ENCODE assay signal across 1 cellular context in genomic region chr16:56964243-56965148, GRCh38.
A peak's percentile ranks its signal among the peaks of the same experiment; 100 is the strongest.
TF ChIP-seq lines count a peak whose summit lies in the region.

No MANE protein-coding gene starts in this region.

TF ChIP-seq in K562, 482 proteins besides CTCF, POLR2A, EP300 and RAD21 (continued from another document and continues in another):
- TF ChIP-seq, protein P1, sequence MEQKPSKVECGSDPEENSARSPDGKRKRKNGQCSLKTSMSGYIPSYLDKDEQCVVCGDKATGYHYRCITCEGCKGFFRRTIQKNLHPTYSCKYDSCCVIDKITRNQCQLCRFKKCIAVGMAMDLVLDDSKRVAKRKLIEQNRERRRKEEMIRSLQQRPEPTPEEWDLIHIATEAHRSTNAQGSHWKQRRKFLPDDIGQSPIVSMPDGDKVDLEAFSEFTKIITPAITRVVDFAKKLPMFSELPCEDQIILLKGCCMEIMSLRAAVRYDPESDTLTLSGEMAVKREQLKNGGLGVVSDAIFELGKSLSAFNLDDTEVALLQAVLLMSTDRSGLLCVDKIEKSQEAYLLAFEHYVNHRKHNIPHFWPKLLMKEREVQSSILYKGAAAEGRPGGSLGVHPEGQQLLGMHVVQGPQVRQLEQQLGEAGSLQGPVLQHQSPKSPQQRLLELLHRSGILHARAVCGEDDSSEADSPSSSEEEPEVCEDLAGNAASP (IDR thresholded peaks at IDR 0.05) = peak; percentile 70
- TF ChIP-seq SPI1 (IDR thresholded peaks at IDR 0.05; ENCODE audit: borderline replicate concordance, low read depth, low read length) = no peak
- no peak for TF ChIP-seq ELK1 (CRISPR knock-in tag; IDR thresholded peaks at IDR 0.05)
- TF ChIP-seq SRSF3 (IDR thresholded peaks at IDR 0.05; ENCODE audit: insufficient read depth, low read length) = no peak
- TF ChIP-seq UBTF (IDR thresholded peaks at IDR 0.05; ENCODE audit: borderline replicate concordance in 1 of 2, low read depth in 2 of 2, low read length in 2 of 2) = no peak
- TF ChIP-seq, protein P2, sequence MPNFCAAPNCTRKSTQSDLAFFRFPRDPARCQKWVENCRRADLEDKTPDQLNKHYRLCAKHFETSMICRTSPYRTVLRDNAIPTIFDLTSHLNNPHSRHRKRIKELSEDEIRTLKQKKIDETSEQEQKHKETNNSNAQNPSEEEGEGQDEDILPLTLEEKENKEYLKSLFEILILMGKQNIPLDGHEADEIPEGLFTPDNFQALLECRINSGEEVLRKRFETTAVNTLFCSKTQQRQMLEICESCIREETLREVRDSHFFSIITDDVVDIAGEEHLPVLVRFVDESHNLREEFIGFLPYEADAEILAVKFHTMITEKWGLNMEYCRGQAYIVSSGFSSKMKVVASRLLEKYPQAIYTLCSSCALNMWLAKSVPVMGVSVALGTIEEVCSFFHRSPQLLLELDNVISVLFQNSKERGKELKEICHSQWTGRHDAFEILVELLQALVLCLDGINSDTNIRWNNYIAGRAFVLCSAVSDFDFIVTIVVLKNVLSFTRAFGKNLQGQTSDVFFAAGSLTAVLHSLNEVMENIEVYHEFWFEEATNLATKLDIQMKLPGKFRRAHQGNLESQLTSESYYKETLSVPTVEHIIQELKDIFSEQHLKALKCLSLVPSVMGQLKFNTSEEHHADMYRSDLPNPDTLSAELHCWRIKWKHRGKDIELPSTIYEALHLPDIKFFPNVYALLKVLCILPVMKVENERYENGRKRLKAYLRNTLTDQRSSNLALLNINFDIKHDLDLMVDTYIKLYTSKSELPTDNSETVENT (CRISPR knock-in tag; IDR thresholded peaks at IDR 0.05) = no peak
- no peak for TF ChIP-seq POLR2H (tag; IDR thresholded peaks at IDR 0.05; ENCODE audit: low read depth)
- TF ChIP-seq ZNF197 (CRISPR knock-in tag; IDR thresholded peaks at IDR 0.05; ENCODE audit: low read depth) = no peak
- no peak for TF ChIP-seq RBM17 (IDR thresholded peaks at IDR 0.05; ENCODE audit: borderline replicate concordance, low read depth, low read length)
- TF ChIP-seq EHMT2 (IDR thresholded peaks at IDR 0.05) = no peak
- TF ChIP-seq ARHGAP35 (IDR thresholded peaks at IDR 0.05; ENCODE audit: partially characterized antibody) = no peak
- no peak for TF ChIP-seq RFX7 (CRISPR knock-in tag; IDR thresholded peaks at IDR 0.05)
- no peak for TF ChIP-seq NR2C2 (CRISPR knock-in tag; IDR thresholded peaks at IDR 0.05)
- peak; percentile 72 for TF ChIP-seq NR2C2 (tag; IDR thresholded peaks at IDR 0.05)
- no peak for TF ChIP-seq HOXB6 (CRISPR knock-in tag; IDR thresholded peaks at IDR 0.05; ENCODE audit: borderline replicate concordance)
- peak; percentile 66 for TF ChIP-seq ARID1B (IDR thresholded peaks at IDR 0.05)
- no peak for TF ChIP-seq XRCC3 (IDR thresholded peaks at IDR 0.05)
- peak; percentile 91 for TF ChIP-seq SMC3 (conservative IDR thresholded peaks at IDR 0.05; ENCODE audit: insufficient read depth, low read depth, low read length)
- TF ChIP-seq CTCFL (IDR thresholded peaks at IDR 0.05; ENCODE audit: borderline replicate concordance, insufficient read depth, low read depth, low read length, poor library complexity, severe bottlenecking) = peak; percentile 79
- TF ChIP-seq RFX5 (IDR thresholded peaks at IDR 0.05; ENCODE audit: low read depth, low read length) = no peak
- TF ChIP-seq ZNF655 (CRISPR knock-in tag; IDR thresholded peaks at IDR 0.05) = no peak
- TF ChIP-seq SMAD1 (IDR thresholded peaks at IDR 0.05; ENCODE audit: low read depth, low read length, partially characterized antibody) = no peak
- TF ChIP-seq HCFC1 (IDR thresholded peaks at IDR 0.05; ENCODE audit: low read depth, low read length) = no peak; the same call in 1 of the 2 replicates
- no peak for TF ChIP-seq PRPF4 (IDR thresholded peaks at IDR 0.05; ENCODE audit: insufficient read depth, low read depth, low read length, poor library complexity, severe bottlenecking)
- no peak for TF ChIP-seq MTA1 (IDR thresholded peaks at IDR 0.05; ENCODE audit: borderline replicate concordance)
- no peak for TF ChIP-seq RBM34 (IDR thresholded peaks at IDR 0.05; ENCODE audit: borderline replicate concordance, insufficient read depth, low read length)
- TF ChIP-seq SLC30A9 (CRISPR knock-in tag; IDR thresholded peaks at IDR 0.05) = no peak
- TF ChIP-seq, protein P3, sequence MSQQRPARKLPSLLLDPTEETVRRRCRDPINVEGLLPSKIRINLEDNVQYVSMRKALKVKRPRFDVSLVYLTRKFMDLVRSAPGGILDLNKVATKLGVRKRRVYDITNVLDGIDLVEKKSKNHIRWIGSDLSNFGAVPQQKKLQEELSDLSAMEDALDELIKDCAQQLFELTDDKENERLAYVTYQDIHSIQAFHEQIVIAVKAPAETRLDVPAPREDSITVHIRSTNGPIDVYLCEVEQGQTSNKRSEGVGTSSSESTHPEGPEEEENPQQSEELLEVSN (IDR thresholded peaks at IDR 0.05; ENCODE audit: borderline replicate concordance in 1 of 2, extremely low read depth in 1 of 2, insufficient read depth in 1 of 2, insufficient read length in 1 of 2, low read depth in 1 of 2, low read length in 1 of 2, poor library complexity in 1 of 2, severe bottlenecking in 1 of 2) = no peak
- peak; percentile 52 to 55; a peak in 3 of 4 replicates for TF ChIP-seq NRF1 (conservative IDR thresholded peaks at IDR 0.05 in 1 of 2, IDR thresholded peaks at IDR 0.05 in 1 of 2)
- TF ChIP-seq ZNF561 (CRISPR knock-in tag; conservative IDR thresholded peaks at IDR 0.05) = no peak
- 0 out of 2 replicates have a peak, but pooled peaks have one; percentile 30 for TF ChIP-seq ADNP (tag; IDR thresholded peaks at IDR 0.05)
- no peak for TF ChIP-seq PCBP2 (IDR thresholded peaks at IDR 0.05; ENCODE audit: low read depth, low read length, poor library complexity, severe bottlenecking)
- no peak for TF ChIP-seq ILK (tag; IDR thresholded peaks at IDR 0.05; ENCODE audit: borderline replicate concordance, low read depth)
- TF ChIP-seq XRCC5 (IDR thresholded peaks at IDR 0.05; ENCODE audit: low read depth, low read length) = peak; percentile 98
- TF ChIP-seq ZNF324 (CRISPR knock-in tag; IDR thresholded peaks at IDR 0.05) = no peak
- no peak for TF ChIP-seq HLTF (IDR thresholded peaks at IDR 0.05)
- TF ChIP-seq JUN (IDR thresholded peaks at IDR 0.05; ENCODE audit: borderline replicate concordance, low read depth, low read length) = no peak
- no peak; the same call in 1 of the 2 replicates for TF ChIP-seq JUN (CRISPR knock-in tag; IDR thresholded peaks at IDR 0.05; ENCODE audit: borderline replicate concordance)
- peak; percentile 19; the same call in 1 of the 2 replicates for TF ChIP-seq SMARCC2 (IDR thresholded peaks at IDR 0.05; ENCODE audit: low read depth)
- TF ChIP-seq ETV5 (CRISPR knock-in tag; IDR thresholded peaks at IDR 0.05; ENCODE audit: low read depth) = 0 out of 2 replicates have a peak, but pooled peaks have one; percentile 29
- TF ChIP-seq TRIM24 (IDR thresholded peaks at IDR 0.05) = peak; percentile 88 to 91
- peak in 1 of 2 experiments; percentile 59; a peak in 2 of 4 replicates for TF ChIP-seq SRF (CRISPR knock-in tag; IDR thresholded peaks at IDR 0.05)
- TF ChIP-seq IRF9 (tag; IDR thresholded peaks at IDR 0.05) = peak; percentile 60; the same call in 1 of the 2 replicates
- peak; percentile 88; the same call in 1 of the 2 replicates for TF ChIP-seq PREB (CRISPR knock-in tag; IDR thresholded peaks at IDR 0.05)
- no peak for TF ChIP-seq TAF15 (IDR thresholded peaks at IDR 0.05; ENCODE audit: low read depth, low read length)
- TF ChIP-seq, protein P4, sequence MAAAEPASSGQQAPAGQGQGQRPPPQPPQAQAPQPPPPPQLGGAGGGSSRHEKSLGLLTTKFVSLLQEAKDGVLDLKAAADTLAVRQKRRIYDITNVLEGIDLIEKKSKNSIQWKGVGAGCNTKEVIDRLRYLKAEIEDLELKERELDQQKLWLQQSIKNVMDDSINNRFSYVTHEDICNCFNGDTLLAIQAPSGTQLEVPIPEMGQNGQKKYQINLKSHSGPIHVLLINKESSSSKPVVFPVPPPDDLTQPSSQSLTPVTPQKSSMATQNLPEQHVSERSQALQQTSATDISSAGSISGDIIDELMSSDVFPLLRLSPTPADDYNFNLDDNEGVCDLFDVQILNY (CRISPR knock-in tag; IDR thresholded peaks at IDR 0.05) = no peak
- TF ChIP-seq SUPT5H (IDR thresholded peaks at IDR 0.05) = no peak
- no peak for TF ChIP-seq PBX2 (CRISPR knock-in tag; IDR thresholded peaks at IDR 0.05; ENCODE audit: low read depth)
- TF ChIP-seq PBX2 (tag; conservative IDR thresholded peaks at IDR 0.05; ENCODE audit: low read depth) = no peak
- TF ChIP-seq LEF1 (IDR thresholded peaks at IDR 0.05) = 0 out of 2 replicates have a peak, but pooled peaks have one; percentile 37
